ENCODE assay signal across 15 cellular contexts in genomic region chr15:90851945-90852344, GRCh38. TPM values are rescaled to one million over a fixed set of nuclear protein-coding genes. Genes with fewer than 3 reads are reported as not detected.
DNase-seq lines count a peak whose midpoint lies in the region; ATAC-seq lines count a peak whose summit lies in the region.
"Had no signal": no experiment of that assay in that cellular context is flagged by ENCODE, and none has a peak within 500 bp of the region (broad histone marks: within the 10 kb centered on the region; RNA-seq: fewer than 3 reads in every experiment).

No MANE protein-coding gene starts in this region.

- POLR2A ChIA-PET in T-cell (lab: Charles Lee), result interaction anchor here in 1 of 2 donors (0.6 kb wide), 1 partner anchor 24 kb away, joined by 6 read pairs; no protein-coding TSS in a partner anchor
- POLR2A ChIA-PET in activated naive CD8-positive, alpha-beta T cell treated with anti-CD3 and anti-CD28 coated beads, Interleukin-2, amount 10 ng/mL, durations not matched to agents 7 days and 5 days (lab: Charles Lee), result interaction anchor here (0.6 to 4.4 kb wide), 19 partner anchors 8 to 464 kb away, joined by 3 to 42 read pairs (median 5); partner anchors contain the start of genes BLM and IQGAP1

- peaks cover 49% of the 10 kb centered on the region for H3K4me1 Mint-ChIP-seq in activated naive CD4-positive, alpha-beta T cell treated with anti-CD3 and anti-CD28 coated beads, Interleukin-2, amount 50 U/mL, for 24 hours
- H3K4me1 Mint-ChIP-seq in T-cell, result peaks cover 46 to 61% (median 58%) of the 10 kb centered on the region in 3 donors
- peaks cover 53% of the 10 kb centered on the region for H3K4me1 Mint-ChIP-seq in activated naive CD8-positive, alpha-beta T cell treated with anti-CD3 and anti-CD28 coated beads, Interleukin-2, amount 10 ng/mL, durations not matched to agents 7 days and 5 days
- peaks cover 64% of the 10 kb centered on the region for H3K4me1 Mint-ChIP-seq in stimulated activated memory B cell treated with anti-CD40 and anti-IgM and Interleukin-4, amounts not matched to agents 10 μg/mL and 1 μg/mL and 100 μg/mL, for 72 hours
- H3K4me1 Mint-ChIP-seq: GM23338 had no signal

- no peak for DNase-seq in activated naive CD4-positive, alpha-beta T cell treated with Interleukin-2 at 50 U/mL for 16 hours
- DNase-seq in T-cell, result no peak
- DNase-seq in activated naive CD8-positive, alpha-beta T cell treated with anti-CD3 and anti-CD28 coated beads, Interleukin-2, amount 10 ng/mL, durations not matched to agents 7 days and 5 days, result peak; percentile 58
- no peak for DNase-seq in T1000 (lab: John Stamatoyannopoulos, UW)
- DNase-seq: amniotic stem cell; DMS 273 treated with DMSO at 0.1 percent for 48 hours; effector CD8-positive, alpha-beta T cell; glutamatergic neuron; NCI-H1105 treated with DMSO at 0.1 percent for 48 hours; PC-9 had no signal

- H3K9me3 Mint-ChIP-seq in activated naive CD4-positive, alpha-beta T cell treated with anti-CD3 and anti-CD28 coated beads, Interleukin-2, amount 50 U/mL, for 24 hours, result no peaks in the 10 kb centered on the region
- no peaks in the 10 kb centered on the region for H3K9me3 Mint-ChIP-seq in T-cell
- H3K9me3 Mint-ChIP-seq in activated naive CD8-positive, alpha-beta T cell treated with anti-CD3 and anti-CD28 coated beads, Interleukin-2, amount 10 ng/mL, durations not matched to agents 7 days and 5 days, result peaks cover 4% of the 10 kb centered on the region
- no peaks in the 10 kb centered on the region for H3K9me3 Mint-ChIP-seq in stimulated activated memory B cell treated with anti-CD40 and anti-IgM and Interleukin-4, amounts not matched to agents 10 μg/mL and 1 μg/mL and 100 μg/mL, for 72 hours
- H3K9me3 Mint-ChIP-seq: GM23338 had no signal

- no peak overlapping the region for H3K4me3 Mint-ChIP-seq in activated naive CD4-positive, alpha-beta T cell treated with anti-CD3 and anti-CD28 coated beads, Interleukin-2, amount 50 U/mL, for 24 hours
- H3K4me3 Mint-ChIP-seq in T-cell, result peak overlapping the region; percentile 25 to 53 (median 48)
- H3K4me3 Mint-ChIP-seq in activated naive CD8-positive, alpha-beta T cell treated with anti-CD3 and anti-CD28 coated beads, Interleukin-2, amount 10 ng/mL, durations not matched to agents 7 days and 5 days, result peak overlapping the region; percentile 77
- peak overlapping the region; percentile 18 for H3K4me3 Mint-ChIP-seq in stimulated activated memory B cell treated with anti-CD40 and anti-IgM and Interleukin-4, amounts not matched to agents 10 μg/mL and 1 μg/mL and 100 μg/mL, for 72 hours
- H3K4me3 Mint-ChIP-seq: GM23338 had no signal

- CTCF ChIA-PET in T-cell (lab: Charles Lee), result interaction anchor here in 1 of 2 donors (0.6 to 1.7 kb wide), 2 partner anchors 34 to 203 kb away, joined by 6 to 11 read pairs; no protein-coding TSS in a partner anchor

- peak in 3 of 4 experiments; percentile 14 to 39 (median 25) for ATAC-seq in T-cell (replicated peaks in 1 of 4)
- peak; percentile 17 for ATAC-seq in activated naive CD8-positive, alpha-beta T cell treated with anti-CD3 and anti-CD28 coated beads, Interleukin-2, amount 10 ng/mL, durations not matched to agents 7 days and 5 days (ENCODE audit: low read depth)
- no peak for ATAC-seq in stimulated activated memory B cell treated with anti-CD40 and anti-IgM and Interleukin-4, amounts not matched to agents 10 μg/mL and 1 μg/mL and 100 μg/mL, for 72 hours
- ATAC-seq in HG02884 (IDR thresholded peaks at IDR 0.05; ENCODE audit: unreplicated experiment), result no peak
- no peak for ATAC-seq in GM21786 (IDR thresholded peaks at IDR 0.05; ENCODE audit: unreplicated experiment)
- ATAC-seq: GM23338 had no signal

- no peaks in the 10 kb centered on the region for H3K27me3 Mint-ChIP-seq in activated naive CD4-positive, alpha-beta T cell treated with anti-CD3 and anti-CD28 coated beads, Interleukin-2, amount 50 U/mL, for 24 hours
- H3K27me3 Mint-ChIP-seq in T-cell, result no peaks in the 10 kb centered on the region
- H3K27me3 Mint-ChIP-seq in activated naive CD8-positive, alpha-beta T cell treated with anti-CD3 and anti-CD28 coated beads, Interleukin-2, amount 10 ng/mL, durations not matched to agents 7 days and 5 days, result no peaks in the 10 kb centered on the region
- no peaks in the 10 kb centered on the region for H3K27me3 Mint-ChIP-seq in stimulated activated memory B cell treated with anti-CD40 and anti-IgM and Interleukin-4, amounts not matched to agents 10 μg/mL and 1 μg/mL and 100 μg/mL, for 72 hours

- H3K36me3 Mint-ChIP-seq in activated naive CD4-positive, alpha-beta T cell treated with anti-CD3 and anti-CD28 coated beads, Interleukin-2, amount 50 U/mL, for 24 hours, result no peaks in the 10 kb centered on the region
- peaks cover 4% of the 10 kb centered on the region for H3K36me3 Mint-ChIP-seq in T-cell
- H3K36me3 Mint-ChIP-seq in activated naive CD8-positive, alpha-beta T cell treated with anti-CD3 and anti-CD28 coated beads, Interleukin-2, amount 10 ng/mL, durations not matched to agents 7 days and 5 days, result peaks cover 9% of the 10 kb centered on the region
- H3K36me3 Mint-ChIP-seq in stimulated activated memory B cell treated with anti-CD40 and anti-IgM and Interleukin-4, amounts not matched to agents 10 μg/mL and 1 μg/mL and 100 μg/mL, for 72 hours, result no peaks in the 10 kb centered on the region

- H3K27ac Mint-ChIP-seq in activated naive CD4-positive, alpha-beta T cell treated with anti-CD3 and anti-CD28 coated beads, Interleukin-2, amount 50 U/mL, for 24 hours, result peak overlapping the region; percentile 23
- H3K27ac Mint-ChIP-seq in T-cell, result peak overlapping the region; percentile 74 to 79
- H3K27ac Mint-ChIP-seq in activated naive CD8-positive, alpha-beta T cell treated with anti-CD3 and anti-CD28 coated beads, Interleukin-2, amount 10 ng/mL, durations not matched to agents 7 days and 5 days, result peak overlapping the region; percentile 88
- peak overlapping the region; percentile 91 for H3K27ac Mint-ChIP-seq in stimulated activated memory B cell treated with anti-CD40 and anti-IgM and Interleukin-4, amounts not matched to agents 10 μg/mL and 1 μg/mL and 100 μg/mL, for 72 hours
- H3K27ac Mint-ChIP-seq: GM23338 had no signal

RNA-seq across cellular contexts. Expression of gene FURIN, which starts 16.4 kb away (rescaled TPM):
- total RNA-seq in T-cell, result 10 to 100 TPM; 52.8 to 74.0 (median 61.4) TPM
- 10 to 100 TPM; 62.2 to 63.5 TPM for total RNA-seq in activated naive CD8-positive, alpha-beta T cell treated with anti-CD3 and anti-CD28 coated beads, Interleukin-2, amount 10 ng/mL, durations not matched to agents 7 days and 5 days

RNA-seq across cellular contexts. Expression of gene FES, which starts 32.4 kb away (rescaled TPM):
- total RNA-seq in T-cell, result 1 to 10 TPM; 3.2 to 5.2 (median 4.3) TPM
- 1 to 10 TPM; 6.2 to 7.5 TPM for total RNA-seq in activated naive CD8-positive, alpha-beta T cell treated with anti-CD3 and anti-CD28 coated beads, Interleukin-2, amount 10 ng/mL, durations not matched to agents 7 days and 5 days

RNA-seq across cellular contexts. Expression of gene MAN2A2, which starts 51.2 kb away (rescaled TPM):
- total RNA-seq in T-cell, result 100 to 1,000 TPM; 119 to 158 (median 142) TPM
- total RNA-seq in activated naive CD8-positive, alpha-beta T cell treated with anti-CD3 and anti-CD28 coated beads, Interleukin-2, amount 10 ng/mL, durations not matched to agents 7 days and 5 days, result 100 to 1,000 TPM; 108 to 111 TPM

Comparison
In these comparisons a context has a peak if more than half of its experiments do, and no peak if none do; other contexts are left out.
1. H3K27ac Mint-ChIP-seq: peak in every context shown above with its lines; median percentile 91 in stimulated activated memory B cell treated with anti-CD40 and anti-IgM and Interleukin-4, amounts not matched to agents 10 μg/mL and 1 μg/mL and 100 μg/mL, for 72 hours; 88 in activated naive CD8-positive, alpha-beta T cell treated with anti-CD3 and anti-CD28 coated beads, Interleukin-2, amount 10 ng/mL, durations not matched to agents 7 days and 5 days; 76 in T-cell; 23 in activated naive CD4-positive, alpha-beta T cell treated with anti-CD3 and anti-CD28 coated beads, Interleukin-2, amount 50 U/mL, for 24 hours.
2. ATAC-seq: peak in T-cell (3 of 4) and activated naive CD8-positive, alpha-beta T cell treated with anti-CD3 and anti-CD28 coated beads, Interleukin-2, amount 10 ng/mL, durations not matched to agents 7 days and 5 days (single experiment); none in stimulated activated memory B cell treated with anti-CD40 and anti-IgM and Interleukin-4, amounts not matched to agents 10 μg/mL and 1 μg/mL and 100 μg/mL, for 72 hours (single experiment), HG02884 (single experiment) and GM21786 (single experiment).